10 cellular contexts compared by ENCODE assay signal in the genomic region with DNA sequence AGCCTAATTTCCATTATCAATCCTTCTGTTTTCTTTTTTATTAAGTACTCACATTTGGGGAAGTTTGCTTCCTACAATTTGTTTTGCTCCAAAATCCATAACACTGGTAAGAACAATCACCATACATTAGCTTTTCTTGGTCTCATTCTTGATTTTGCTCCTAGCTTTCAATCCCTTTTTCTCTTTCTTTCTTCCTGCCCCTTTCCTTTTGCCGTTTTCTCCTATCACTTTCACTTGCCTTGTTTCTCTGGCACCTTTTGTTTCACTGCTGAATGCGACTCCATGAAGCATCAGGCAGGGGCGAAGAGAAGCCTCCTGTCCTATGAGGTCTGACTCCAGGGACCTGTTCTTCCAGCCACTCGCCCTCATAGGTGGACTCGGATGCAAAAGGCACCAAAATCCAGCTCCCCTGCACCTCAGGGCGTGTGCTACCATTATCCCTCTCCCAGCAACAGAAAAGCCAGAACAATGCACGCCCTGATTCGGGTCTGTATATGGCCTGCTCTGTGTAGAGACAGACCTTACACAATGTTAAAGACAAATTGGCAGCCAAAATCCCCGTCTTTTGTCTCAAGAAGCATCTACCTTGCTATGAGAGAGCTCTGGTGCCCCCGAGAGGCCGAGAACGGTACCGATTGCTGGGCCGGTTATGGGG.
DNase-seq lines count a peak whose midpoint lies in the region; ATAC-seq, FAIRE-seq and TF ChIP-seq lines count a peak whose summit lies in the region.
"Had no signal": no experiment of that assay in that cellular context is flagged by ENCODE, and none has a peak within 500 bp of the region (broad histone marks: within the 10 kb centered on the region; RNA-seq: fewer than 3 reads in every experiment).

No MANE protein-coding gene starts in this region.

- FAIRE-seq in kidney (lab: Jason Lieb, UNC) = no peak

- in situ Hi-C loops in KBM-7 (cut with MboI; ENCODE audit: low pct_unique_long_range_greater_than_20kb, low sequenced_read_pairs) = no loop called here

- no peak overlapping the region for H2AFZ ChIP-seq in OCI-LY7 (ENCODE audit: low read length)

- no TSS peak for BruUV-seq in OCI-LY7 (replicated peaks; lab: Mats Ljungman, UMichigan)

- ATAC-seq in GM21381 (IDR thresholded peaks at IDR 0.05; ENCODE audit: unreplicated experiment) = peak; percentile 84
- ATAC-seq in activated T-helper 17 cell treated with anti-CD3 and anti-CD28 coated beads, Interleukin-2, amount 50 U/mL, for 72 hours (replicated peaks) = no peak

- no peaks in the 10 kb centered on the region for H3K4me1 Mint-ChIP-seq in activated T-helper 17 cell treated with anti-CD3 and anti-CD28 coated beads, Interleukin-2, amount 50 U/mL, for 72 hours
- H3K4me1 Mint-ChIP-seq: stimulated activated effector memory CD8-positive, alpha-beta T cell treated with anti-CD3 and anti-CD28 coated beads, Interleukin-12 subunit alpha, Interleukin-12 subunit beta, amount 100 ng/mL, for 72 hours had no signal

- no peaks in the 10 kb centered on the region for H3K36me3 ChIP-seq in OCI-LY7 (ENCODE audit: insufficient read depth, low read length)
- H3K36me3 ChIP-seq in kidney (ENCODE audit: control insufficient read depth in 1 of 2, insufficient read depth in 2 of 2, low read length in 2 of 2) = no peaks in the 10 kb centered on the region

- no peaks in the 10 kb centered on the region for H3K36me3 Mint-ChIP-seq in activated T-helper 17 cell treated with anti-CD3 and anti-CD28 coated beads, Interleukin-2, amount 50 U/mL, for 72 hours (ENCODE audit: low read depth)
- H3K36me3 Mint-ChIP-seq: activated naive CD8-positive, alpha-beta T cell; stimulated activated effector memory CD8-positive, alpha-beta T cell treated with anti-CD3 and anti-CD28 coated beads, Interleukin-12 subunit alpha, Interleukin-12 subunit beta, amount 100 ng/mL, for 72 hours had no signal

- no peaks in the 10 kb centered on the region for H3K9me2 ChIP-seq in OCI-LY7 (ENCODE audit: insufficient read depth, low read length)

- peak; percentile 76 for TF ChIP-seq CTCF in OCI-LY7 (conservative IDR thresholded peaks at IDR 0.05; ENCODE audit: low read length)
- TF ChIP-seq CTCF in cardiac fibroblast (IDR thresholded peaks at IDR 0.05; ENCODE audit: low read depth, low read length) = peak; percentile 57
- peak; percentile 56 for TF ChIP-seq CTCF in kidney (IDR thresholded peaks at IDR 0.05; ENCODE audit: borderline replicate concordance, extremely low read depth, insufficient read depth)

- no peak overlapping the region for H3K9ac ChIP-seq in kidney (ENCODE audit: low read length in 2 of 2)

- H3K27ac Mint-ChIP-seq in activated T-helper 17 cell treated with anti-CD3 and anti-CD28 coated beads, Interleukin-2, amount 50 U/mL, for 72 hours = no peak overlapping the region
- H3K27ac Mint-ChIP-seq: activated naive CD8-positive, alpha-beta T cell; stimulated activated effector memory CD8-positive, alpha-beta T cell treated with anti-CD3 and anti-CD28 coated beads, Interleukin-12 subunit alpha, Interleukin-12 subunit beta, amount 100 ng/mL, for 72 hours had no signal

- H3K9me3 Mint-ChIP-seq in activated T-helper 17 cell treated with anti-CD3 and anti-CD28 coated beads, Interleukin-2, amount 50 U/mL, for 72 hours = no peaks in the 10 kb centered on the region

- H3K4me3 ChIP-seq in OCI-LY7 (ENCODE audit: low read depth, low read length, poor library complexity, severe bottlenecking) = no peak overlapping the region
- no peak overlapping the region for H3K4me3 ChIP-seq in cardiac fibroblast (replicated peaks in 1 of 2; ENCODE audit: low read depth in 2 of 2, low read length in 2 of 2)
- no peak overlapping the region for H3K4me3 ChIP-seq in kidney (ENCODE audit: low read length in 2 of 2)

- intact Hi-C loops in OCI-LY7 (cut with micrococcal nuclease; ENCODE audit: unreplicated experiment) = loop anchor here (5.0 kb wide), 1 partner anchor 706 kb away; the partner anchor contains the start of gene EPHB1
- intact Hi-C loops in kidney (cut with DNase I) = no loop called here

- H4K20me1 ChIP-seq in OCI-LY7 (ENCODE audit: insufficient read depth, low read length) = no peaks in the 10 kb centered on the region

- H3K27ac ChIP-seq in OCI-LY7 (ENCODE audit: low read depth, low read length, poor library complexity, severe bottlenecking) (no peak overlapping the region), kidney (ENCODE audit: low read depth in 2 of 2, low read length in 2 of 2) (no peak overlapping the region)

- no peaks in the 10 kb centered on the region for H3K4me1 ChIP-seq in OCI-LY7 (ENCODE audit: insufficient read depth, low read length, poor library complexity, severe bottlenecking)
- no peaks in the 10 kb centered on the region for H3K4me1 ChIP-seq in kidney (ENCODE audit: control insufficient read depth in 1 of 2, insufficient read depth in 1 of 2, low read depth in 1 of 2, low read length in 2 of 2)

- H3K27me3 Mint-ChIP-seq in activated T-helper 17 cell treated with anti-CD3 and anti-CD28 coated beads, Interleukin-2, amount 50 U/mL, for 72 hours = peaks cover 13% of the 10 kb centered on the region

- H3K9me3 ChIP-seq in OCI-LY7 (ENCODE audit: low read length) (no peaks in the 10 kb centered on the region), kidney (ENCODE audit: control insufficient read depth in 1 of 2, low read length in 2 of 2) (no peaks in the 10 kb centered on the region)

- no peak overlapping the region for H3K4me3 Mint-ChIP-seq in activated T-helper 17 cell treated with anti-CD3 and anti-CD28 coated beads, Interleukin-2, amount 50 U/mL, for 72 hours
- H3K4me3 Mint-ChIP-seq: activated naive CD8-positive, alpha-beta T cell; stimulated activated effector memory CD8-positive, alpha-beta T cell treated with anti-CD3 and anti-CD28 coated beads, Interleukin-12 subunit alpha, Interleukin-12 subunit beta, amount 100 ng/mL, for 72 hours had no signal

- CTCF ChIA-PET in OCI-LY7 (lab: Charles Lee; ENCODE audit: unreplicated experiment) = no interaction called here

- POLR2A ChIA-PET in OCI-LY7 (lab: Charles Lee) = interaction anchor here (0.7 to 1.4 kb wide), 2 partner anchors 24 to 359 kb away, joined by 3 read pairs; no protein-coding TSS in a partner anchor

- no peak overlapping the region for H3K4me2 ChIP-seq in OCI-LY7 (ENCODE audit: low read length)

- H3K79me2 ChIP-seq in OCI-LY7 (ENCODE audit: insufficient read depth, low read depth, low read length) = no peaks in the 10 kb centered on the region

- DNase-seq in EL (peak; percentile 60), KBM-7 (peak; percentile 50), OCI-LY7 (ENCODE audit: low spot score) (peak; percentile 25), cardiac fibroblast (ENCODE audit: low read depth in 2 of 2) (peak; percentile 45 to 63), kidney (peak; percentile 87), superior temporal gyrus (ENCODE audit: extremely low spot score) (peak; percentile 87)

Comparison
In these comparisons a context has a peak if more than half of its experiments do, and no peak if none do; other contexts are left out.
1. DNase-seq: peak in every context shown above with its lines; median percentile 87 in kidney; 87 in superior temporal gyrus; 60 in EL; 54 in cardiac fibroblast; 50 in KBM-7; 25 in OCI-LY7.